Comparison of ENCODE assay signal across 1 cellular context in genomic region chr5:80194470-80194869, GRCh38.
TF ChIP-seq lines count a peak whose summit lies in the region.

No MANE protein-coding gene starts in this region.

TF ChIP-seq in IMR-90, 13 proteins besides CTCF, POLR2A, EP300 and RAD21:
- TF ChIP-seq USF2 (IDR thresholded peaks at IDR 0.05; ENCODE audit: low read depth, low read length) = no peak
- TF ChIP-seq BHLHE40 (IDR thresholded peaks at IDR 0.05; ENCODE audit: low read depth, low read length) = no peak
- TF ChIP-seq MXI1 (IDR thresholded peaks at IDR 0.05; ENCODE audit: borderline replicate concordance, low read depth, low read length) = no peak
- no peak for TF ChIP-seq CEBPB (IDR thresholded peaks at IDR 0.05; ENCODE audit: low read depth, low read length)
- TF ChIP-seq MAZ (IDR thresholded peaks at IDR 0.05; ENCODE audit: borderline replicate concordance, low read depth, low read length) = no peak
- TF ChIP-seq ELK1 (IDR thresholded peaks at IDR 0.05; ENCODE audit: borderline replicate concordance, low read depth, low read length) = no peak
- TF ChIP-seq NFE2L2 (IDR thresholded peaks at IDR 0.05; ENCODE audit: low read depth, low read length) = no peak
- TF ChIP-seq FOS (IDR thresholded peaks at IDR 0.05; ENCODE audit: low read depth, low read length) = no peak
- TF ChIP-seq SMC3 (IDR thresholded peaks at IDR 0.05; ENCODE audit: low read depth, low read length) = no peak
- TF ChIP-seq RCOR1 (IDR thresholded peaks at IDR 0.05; ENCODE audit: insufficient replicate concordance, low read length) = no peak
- TF ChIP-seq CHD1 (IDR thresholded peaks at IDR 0.05; ENCODE audit: low read depth, low read length) = no peak
- TF ChIP-seq MAFK (IDR thresholded peaks at IDR 0.05; ENCODE audit: low read depth, low read length) = no peak
- TF ChIP-seq RFX5 (IDR thresholded peaks at IDR 0.05; ENCODE audit: low read depth, low read length) = no peak
